8 cellular contexts compared by ENCODE assay signal in genomic region chr4:8580321-8581093, GRCh38. TPM values are rescaled to one million over a fixed set of nuclear protein-coding genes. Genes with fewer than 3 reads are reported as not detected.
A peak's percentile ranks its signal among the peaks of the same experiment; 100 is the strongest.
DNase-seq lines count a peak whose midpoint lies in the region; ATAC-seq, FAIRE-seq and TF ChIP-seq lines count a peak whose summit lies in the region.

GPR78 (plus strand) TSS chr4:8580392; CDS start chr4:8580983, 591 bp downstream.

- H3K36me3 ChIP-seq in bronchial epithelial cell (ENCODE audit: control insufficient read depth, insufficient read depth, low read length): no peaks in the 10 kb centered on the region
- no peaks in the 10 kb centered on the region for H3K36me3 ChIP-seq in liver (ENCODE audit: control insufficient read depth in 4 of 4, insufficient read depth in 3 of 4, low read depth in 1 of 4, low read length in 3 of 4)
- H3K36me3 ChIP-seq in transverse colon: no peaks in the 10 kb centered on the region

- peaks cover 86% of the 10 kb centered on the region for H3K27me3 Mint-ChIP-seq in Calu3 (ENCODE audit: unreplicated experiment)

- no peak within 1 kb of the TSS for H3K4me3 Mint-ChIP-seq in Calu3 (ENCODE audit: low read depth, unreplicated experiment)

- 10% methylated on average over 63 of the region's 63 CpGs for WGBS in liver
- WGBS in transverse colon (ENCODE audit: low coverage in 1 of 2), 2 donors: 20% methylated on average over 56 of the region's 63 CpGs; no CpG with 5 or more reads in 1 of the 2 donors

- in situ Hi-C loops in transverse colon (cut with MboI; ENCODE audit: low pct_ligation_motif_present in 1 of 4, low pct_unique_long_range_greater_than_20kb in 1 of 4, low sequenced_read_pairs in 3 of 4): loop anchor here in 2 of 4 donors (25.0 kb wide), 2 partner anchors 118 to 343 kb away; no protein-coding TSS in a partner anchor

- TF ChIP-seq RAD21 in liver (IDR thresholded peaks at IDR 0.05): no peak

- no peak for TF ChIP-seq POLR2A in transverse colon (IDR thresholded peaks at IDR 0.05)

- no peaks in the 10 kb centered on the region for H3K4me1 Mint-ChIP-seq in Calu3 (ENCODE audit: low read depth, unreplicated experiment)

- H3K9ac ChIP-seq in liver (ENCODE audit: low read depth in 1 of 2, low read length in 2 of 2): no peak within 1 kb of the TSS

- H3K27me3 ChIP-seq in bronchial epithelial cell (ENCODE audit: control insufficient read depth, insufficient read depth, low read length): peaks cover 5% of the 10 kb centered on the region
- peaks cover 0 to 3% (median 1%) of the 10 kb centered on the region in 4 donors for H3K27me3 ChIP-seq in liver (ENCODE audit: control insufficient read depth in 4 of 4, insufficient read depth in 4 of 4, low read length in 3 of 4)
- peaks cover 38% of the 10 kb centered on the region for H3K27me3 ChIP-seq in transverse colon

- BruUV-seq in Calu3 (replicated peaks; lab: Mats Ljungman, UMichigan): no TSS peak

- FAIRE-seq in bronchial epithelial cell (lab: Jason Lieb, UNC): no peak

- no peak within 1 kb of the TSS for H3K27ac Mint-ChIP-seq in Calu3 (ENCODE audit: unreplicated experiment)

- H3K27ac ChIP-seq in liver (ENCODE audit: low read depth in 1 of 2, low read length in 2 of 2) (no peak within 1 kb of the TSS), transverse colon (no peak within 1 kb of the TSS)

- no peaks in the 10 kb centered on the region for H3K4me1 ChIP-seq in liver (ENCODE audit: control insufficient read depth in 4 of 4, insufficient read depth in 4 of 4, low read length in 3 of 4)
- peaks cover 0 to 3% (median 0%) of the 10 kb centered on the region in 4 donors for H3K4me1 ChIP-seq in transverse colon

- no peaks in the 10 kb centered on the region for H3K9me3 Mint-ChIP-seq in Calu3 (ENCODE audit: low read depth, unreplicated experiment)

- DNase-seq in Calu3 (peak; percentile 68), NCI-H2196 treated with DMSO at 0.1 percent for 48 hours (lab: John Stamatoyannopoulos, UW; ENCODE audit: unreplicated experiment) (peak; percentile 31), bronchial epithelial cell (ENCODE audit: low read depth) (peak; percentile 9), transverse colon (peak; percentile 24), amniotic stem cell (lab: John Stamatoyannopoulos, UW) (no peak), cerebellum (ENCODE audit: low spot score) (no peak)

- no peak for TF ChIP-seq EP300 in transverse colon (IDR thresholded peaks at IDR 0.05; ENCODE audit: low read depth)

- H3K36me3 Mint-ChIP-seq in Calu3 (ENCODE audit: insufficient read depth, unreplicated experiment): peaks cover 9% of the 10 kb centered on the region

- intact Hi-C loops in Calu3 (cut with micrococcal nuclease; ENCODE audit: unreplicated experiment): loop anchor here (10.0 kb wide), 1 partner anchor 396 kb away; no protein-coding TSS in a partner anchor
- intact Hi-C loops in transverse colon (cut with DNase I; ENCODE audit: low total_unique reads): no loop called here

- CTCF ChIA-PET in Calu3 (lab: Charles Lee): no interaction called here

- H3K9me3 ChIP-seq in liver (ENCODE audit: control insufficient read depth in 4 of 4, low read length in 3 of 4): no peaks in the 10 kb centered on the region
- H3K9me3 ChIP-seq in transverse colon: no peaks in the 10 kb centered on the region

- no peak for ATAC-seq in GM21786 (IDR thresholded peaks at IDR 0.05; ENCODE audit: unreplicated experiment)

- H3K4me3 ChIP-seq in bronchial epithelial cell (ENCODE audit: low read depth, low read length) (no peak within 1 kb of the TSS), liver (ENCODE audit: low read depth in 1 of 3, low read length in 3 of 3) (no peak within 1 kb of the TSS), transverse colon (no peak within 1 kb of the TSS)

- TF ChIP-seq CTCF in Calu3 (IDR thresholded peaks at IDR 0.05; ENCODE audit: unreplicated experiment) (no peak), bronchial epithelial cell (IDR thresholded peaks at IDR 0.05; ENCODE audit: insufficient read depth, low read length, severe bottlenecking) (no peak), liver (IDR thresholded peaks at IDR 0.05; ENCODE audit: low read depth, low read length, missing input control) (no peak), transverse colon (IDR thresholded peaks at IDR 0.05) (no peak)

TF ChIP-seq in liver, 16 proteins besides CTCF, POLR2A, EP300 and RAD21:
- TF ChIP-seq ATF3 (IDR thresholded peaks at IDR 0.05) (no peak), REST (IDR thresholded peaks at IDR 0.05) (peak; percentile 99), TAF1 (conservative IDR thresholded peaks at IDR 0.05) (no peak)

RNA-seq across cellular contexts. Expression of gene GPR78, which starts in this region (rescaled TPM):
- total RNA-seq in Calu3 (2022) (0.20 TPM in 1 of 2 replicates, not detected in the other), bronchial epithelial cell (under 0.01 and 0.51 TPM in 2 replicates), liver (not detected), transverse colon (under 1 TPM in 1 of 4 donors, not detected in 3; 0.14 TPM), cerebellum (0.73 TPM)
- polyA plus RNA-seq in liver: not detected

Comparison
In these comparisons a context has a peak if more than half of its experiments do, and no peak if none do; other contexts are left out.
1. Peak in DNase-seq in Calu3; RNA of the gene not detected or under 1 TPM.
2. Peak in DNase-seq in bronchial epithelial cell; RNA of the gene not detected or under 1 TPM.
3. Peak in DNase-seq in transverse colon; RNA of the gene not detected or under 1 TPM.